ENCODE assay signal across 8 cellular contexts in genomic region chr7:137169282-137169698, GRCh38.
DNase-seq lines count a peak whose midpoint lies in the region; ATAC-seq, FAIRE-seq and TF ChIP-seq lines count a peak whose summit lies in the region.

No MANE protein-coding gene starts in this region.

- no peaks in the 10 kb centered on the region for H3K9me3 ChIP-seq in H9 (ENCODE audit: control insufficient read depth, low read depth, low read length)
- H3K9me3 ChIP-seq in breast epithelium, result no peaks in the 10 kb centered on the region
- no peaks in the 10 kb centered on the region for H3K9me3 ChIP-seq in kidney (ENCODE audit: control insufficient read depth in 1 of 2, low read length in 2 of 2)
- H3K9me3 ChIP-seq in upper lobe of left lung, result no peaks in the 10 kb centered on the region

- H2AK5ac ChIP-seq in H9 (ENCODE audit: insufficient read length, low read length), result no peak overlapping the region

- H3K23ac ChIP-seq in H9 (ENCODE audit: insufficient read length, low read depth, low read length), result no peak overlapping the region

- TF ChIP-seq CTCF in H9 (conservative IDR thresholded peaks at IDR 0.05), result peak; percentile 90
- peak; percentile 54 to 76 (median 56) for TF ChIP-seq CTCF in breast epithelium (IDR thresholded peaks at IDR 0.05)
- TF ChIP-seq CTCF in kidney (IDR thresholded peaks at IDR 0.05; ENCODE audit: borderline replicate concordance, extremely low read depth, insufficient read depth), result peak; percentile 38
- TF ChIP-seq CTCF in upper lobe of left lung (IDR thresholded peaks at IDR 0.05), result peak in 5 of 6 experiments; percentile 16 to 63 (median 49)

- FAIRE-seq in kidney (lab: Jason Lieb, UNC), result no peak

- H3K23me2 ChIP-seq in H9 (ENCODE audit: insufficient read length, low read depth, low read length, poor library complexity, severe bottlenecking), result no peaks in the 10 kb centered on the region

- no peak overlapping the region for H3K4me3 ChIP-seq in breast epithelium
- H3K4me3 ChIP-seq in kidney (ENCODE audit: low read length in 2 of 2), result no peak overlapping the region
- H3K4me3 ChIP-seq in upper lobe of left lung, result no peak overlapping the region

- peak in 1 of 2 donors; percentile 52 for ATAC-seq in upper lobe of left lung (ENCODE audit: low FRiP score in 2 of 2)
- no peak for ATAC-seq in HG03280 (IDR thresholded peaks at IDR 0.05; ENCODE audit: unreplicated experiment)
- ATAC-seq in HG03097 (IDR thresholded peaks at IDR 0.05; ENCODE audit: low FRiP score, unreplicated experiment), result no peak

- H3K4ac ChIP-seq in H9 (ENCODE audit: low read depth, low read length), result no peak overlapping the region

- no peak overlapping the region for H3K14ac ChIP-seq in H9 (ENCODE audit: insufficient read depth, low read length)

- H2BK120ac ChIP-seq in H9 (ENCODE audit: low read depth, low read length, poor library complexity, severe bottlenecking), result no peak overlapping the region

- H3K4me1 ChIP-seq in H9 (ENCODE audit: insufficient read depth, low read length), result no peaks in the 10 kb centered on the region
- no peaks in the 10 kb centered on the region for H3K4me1 ChIP-seq in breast epithelium
- H3K4me1 ChIP-seq in kidney (ENCODE audit: control insufficient read depth in 1 of 2, insufficient read depth in 1 of 2, low read depth in 1 of 2, low read length in 2 of 2), result no peaks in the 10 kb centered on the region
- no peaks in the 10 kb centered on the region for H3K4me1 ChIP-seq in upper lobe of left lung

- H3K4me3 Mint-ChIP-seq in H9, result no peak overlapping the region

- no peak overlapping the region for H3K56ac ChIP-seq in H9 (ENCODE audit: insufficient read length, low read depth, low read length)

- H3K79me1 ChIP-seq in H9 (ENCODE audit: insufficient read depth, low read depth, low read length, poor library complexity, severe bottlenecking), result no peaks in the 10 kb centered on the region

- TF ChIP-seq EP300 in upper lobe of left lung (IDR thresholded peaks at IDR 0.05), result no peak

- H3K27me3 Mint-ChIP-seq in H9 (ENCODE audit: low read depth), result no peaks in the 10 kb centered on the region

- no peak overlapping the region for H2AFZ ChIP-seq in H9 (ENCODE audit: low read length)

- H3K9ac ChIP-seq in H9 (ENCODE audit: extremely low read depth, insufficient read length, low read length) (no peak overlapping the region), kidney (ENCODE audit: low read length in 2 of 2) (no peak overlapping the region)

- peaks cover 10 to 11% of the 10 kb centered on the region in 2 experiments for H3K4me1 Mint-ChIP-seq in H9

- no peak overlapping the region for H2BK5ac ChIP-seq in H9 (ENCODE audit: insufficient read length, low read length)

- no peak overlapping the region for H4K5ac ChIP-seq in H9 (ENCODE audit: insufficient read length, low read depth, low read length)

- no CpG with 5 or more reads among the region's 8 CpGs for WGBS in H9 (ENCODE audit: extremely low coverage, insufficient read length, low lambda C conversion rate)
- 42 to 48% methylated on average over 8 of the region's 8 CpGs for WGBS in upper lobe of left lung, 2 donors

- H4K91ac ChIP-seq in H9 (ENCODE audit: insufficient read length, low read depth, low read length), result no peak overlapping the region

- H3K36me3 ChIP-seq in breast epithelium (no peaks in the 10 kb centered on the region), kidney (ENCODE audit: control insufficient read depth in 1 of 2, insufficient read depth in 2 of 2, low read length in 2 of 2) (no peaks in the 10 kb centered on the region), upper lobe of left lung (no peaks in the 10 kb centered on the region)

- H2BK15ac ChIP-seq in H9 (ENCODE audit: low read depth, low read length), result no peak overlapping the region

- H4K20me1 ChIP-seq in H9 (ENCODE audit: control insufficient read depth, insufficient read depth, insufficient read length), result no peaks in the 10 kb centered on the region

- no peak overlapping the region for H3K18ac ChIP-seq in H9 (ENCODE audit: insufficient read length, low read depth, low read length)

- no peaks in the 10 kb centered on the region for H3K79me2 ChIP-seq in H9 (ENCODE audit: insufficient read depth, low read length)

- no peaks in the 10 kb centered on the region for H3K36me3 Mint-ChIP-seq in H9 (ENCODE audit: insufficient read depth in 1 of 3, low read depth in 3 of 3)

- no peak overlapping the region for H4K8ac ChIP-seq in H9 (replicated peaks; ENCODE audit: insufficient read length, low read depth, low read length)

- H3K27ac Mint-ChIP-seq in H9, result no peak overlapping the region

- H3K9me3 Mint-ChIP-seq in H9, result no peaks in the 10 kb centered on the region

- no peak overlapping the region for H2BK12ac ChIP-seq in H9 (ENCODE audit: insufficient read length, low read depth, low read length)

- H3K4me2 ChIP-seq in H9 (ENCODE audit: insufficient read depth, insufficient read length, low read length), result no peak overlapping the region

- TF ChIP-seq POLR2A in breast epithelium (IDR thresholded peaks at IDR 0.05) (no peak), upper lobe of left lung (IDR thresholded peaks at IDR 0.05) (no peak)

- H3K27me3 ChIP-seq in H9 (ENCODE audit: insufficient read depth, low read length), result no peaks in the 10 kb centered on the region
- no peaks in the 10 kb centered on the region for H3K27me3 ChIP-seq in breast epithelium
- no peaks in the 10 kb centered on the region for H3K27me3 ChIP-seq in upper lobe of left lung

- H2BK20ac ChIP-seq in H9 (ENCODE audit: low read depth, low read length, poor library complexity, severe bottlenecking), result no peak overlapping the region

- H3K27ac ChIP-seq in H9 (ENCODE audit: insufficient read length, low read depth, low read length), result no peak overlapping the region
- H3K27ac ChIP-seq in breast epithelium, result no peak overlapping the region
- no peak overlapping the region for H3K27ac ChIP-seq in kidney (ENCODE audit: low read depth in 2 of 2, low read length in 2 of 2)
- no peak overlapping the region for H3K27ac ChIP-seq in upper lobe of left lung

- intact Hi-C loops in breast epithelium (cut with DNase I; ENCODE audit: low total_unique reads), result no loop called here
- intact Hi-C loops in kidney (cut with DNase I), result no loop called here

- DNase-seq in H9, result peak; percentile 83
- peak; percentile 66 for DNase-seq in NCI-H510A treated with DMSO at 0.1 percent for 48 hours (lab: John Stamatoyannopoulos, UW)
- peak in 1 of 2 donors; percentile 53 for DNase-seq in breast epithelium (ENCODE audit: low spot score in 2 of 2)
- no peak for DNase-seq in kidney
- peak in 1 of 2 donors; percentile 33 for DNase-seq in upper lobe of left lung
- DNase-seq in activated T-cell treated with anti-CD3 and anti-CD28 coated beads for 4 hours, result no peak

- H3T11ph ChIP-seq in H9 (ENCODE audit: low read length), result no peak overlapping the region

Comparison
In these comparisons a context has a peak if more than half of its experiments do, and no peak if none do; other contexts are left out.
1. DNase-seq: peak in H9 (single experiment) and NCI-H510A treated with DMSO at 0.1 percent for 48 hours (single experiment); none in kidney (single experiment) and activated T-cell treated with anti-CD3 and anti-CD28 coated beads for 4 hours (single experiment).
2. CTCF ChIP-seq: peak in every context shown above with its lines; median percentile 90 in H9; 56 in breast epithelium; 49 in upper lobe of left lung; 38 in kidney.